ENCODE assay signal across 1 cellular context in the genomic region with DNA sequence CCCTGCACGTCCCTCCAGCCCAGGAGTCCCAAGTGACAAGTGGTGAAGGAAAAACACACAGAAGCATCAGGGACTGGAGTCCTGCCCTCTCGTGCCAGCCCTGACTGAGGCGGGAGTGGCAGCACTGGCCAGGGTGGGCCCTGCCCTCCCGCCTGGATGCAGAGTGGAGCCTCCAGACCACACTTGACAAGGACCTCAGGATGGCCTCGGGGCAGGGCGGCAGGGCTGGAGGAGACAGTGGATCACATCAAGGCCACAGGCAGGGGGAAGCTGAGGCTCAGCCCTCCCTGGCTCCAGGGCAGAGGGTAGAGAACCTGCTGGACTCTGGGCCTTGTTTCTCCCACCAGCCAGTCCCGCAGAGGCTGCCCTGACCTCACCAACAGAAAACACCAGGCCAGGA.
TF ChIP-seq lines count a peak whose summit lies in the region.

No MANE protein-coding gene starts in this region.

TF ChIP-seq in IMR-90, 13 proteins besides CTCF, POLR2A, EP300 and RAD21 (continued from another document):
- TF ChIP-seq FOS (IDR thresholded peaks at IDR 0.05; ENCODE audit: low read depth, low read length) (no peak), NFE2L2 (IDR thresholded peaks at IDR 0.05; ENCODE audit: low read depth, low read length) (no peak)
- TF ChIP-seq, protein P1, sequence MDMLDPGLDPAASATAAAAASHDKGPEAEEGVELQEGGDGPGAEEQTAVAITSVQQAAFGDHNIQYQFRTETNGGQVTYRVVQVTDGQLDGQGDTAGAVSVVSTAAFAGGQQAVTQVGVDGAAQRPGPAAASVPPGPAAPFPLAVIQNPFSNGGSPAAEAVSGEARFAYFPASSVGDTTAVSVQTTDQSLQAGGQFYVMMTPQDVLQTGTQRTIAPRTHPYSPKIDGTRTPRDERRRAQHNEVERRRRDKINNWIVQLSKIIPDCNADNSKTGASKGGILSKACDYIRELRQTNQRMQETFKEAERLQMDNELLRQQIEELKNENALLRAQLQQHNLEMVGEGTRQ (IDR thresholded peaks at IDR 0.05; ENCODE audit: low read depth, low read length) = no peak
